In the genomic region with DNA sequence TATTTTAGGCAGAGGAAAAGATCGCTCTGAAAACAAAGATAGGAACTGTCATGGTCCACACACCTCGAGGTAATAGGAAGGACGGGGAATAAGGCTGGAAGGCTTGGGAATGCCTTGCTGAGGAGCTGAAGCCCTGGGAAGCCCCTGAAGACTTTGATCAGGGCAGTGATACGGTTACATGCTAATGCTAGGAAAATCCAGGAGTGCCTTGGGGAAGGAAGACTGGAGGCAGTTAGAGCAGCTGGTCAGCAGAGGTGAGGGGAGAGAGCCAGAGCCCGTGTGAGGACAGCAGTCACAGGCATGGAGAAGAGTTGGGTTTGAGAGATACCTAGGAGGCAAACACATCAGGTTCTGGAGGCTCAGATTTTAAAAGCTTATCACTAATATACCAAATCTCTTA, we compare ENCODE assay signal across 17 cellular contexts. TPM values are rescaled to one million over a fixed set of nuclear protein-coding genes. Genes with fewer than 3 reads are reported as not detected.
DNase-seq lines count a peak whose midpoint lies in the region; ATAC-seq and TF ChIP-seq lines count a peak whose summit lies in the region.
"Had no signal": no experiment of that assay in that cellular context is flagged by ENCODE, and none has a peak within 500 bp of the region (broad histone marks: within the 10 kb centered on the region; RNA-seq: fewer than 3 reads in every experiment).

No MANE protein-coding gene starts in this region.

- no peak overlapping the region for H3K4me3 Mint-ChIP-seq in activated naive CD4-positive, alpha-beta T cell treated with anti-CD3 and anti-CD28 coated beads, Interleukin-2, amount 10 ng/mL, durations not matched to agents 7 days and 5 days
- H3K4me3 Mint-ChIP-seq in endothelial cell (ENCODE audit: unreplicated experiment) (peak overlapping the region; percentile 38), progenitor cell of endocrine pancreas (ENCODE audit: low read depth) (no peak overlapping the region)

- no peaks in the 10 kb centered on the region for H3K27me3 Mint-ChIP-seq in activated naive CD4-positive, alpha-beta T cell treated with anti-CD3 and anti-CD28 coated beads, Interleukin-2, amount 10 ng/mL, durations not matched to agents 7 days and 5 days
- H3K27me3 Mint-ChIP-seq in endothelial cell (ENCODE audit: unreplicated experiment), result peaks cover 2% of the 10 kb centered on the region
- no peaks in the 10 kb centered on the region for H3K27me3 Mint-ChIP-seq in progenitor cell of endocrine pancreas

- H3K36me3 Mint-ChIP-seq in activated naive CD4-positive, alpha-beta T cell treated with anti-CD3 and anti-CD28 coated beads, Interleukin-2, amount 10 ng/mL, durations not matched to agents 7 days and 5 days, result peaks cover 46% of the 10 kb centered on the region
- H3K36me3 Mint-ChIP-seq in endothelial cell (ENCODE audit: low read depth, unreplicated experiment), result peaks cover 6% of the 10 kb centered on the region
- H3K36me3 Mint-ChIP-seq in progenitor cell of endocrine pancreas (ENCODE audit: insufficient read depth), result peaks cover 4% of the 10 kb centered on the region

- peaks cover 38% of the 10 kb centered on the region for H3K4me1 Mint-ChIP-seq in activated naive CD4-positive, alpha-beta T cell treated with anti-CD3 and anti-CD28 coated beads, Interleukin-2, amount 10 ng/mL, durations not matched to agents 7 days and 5 days
- peaks cover 18% of the 10 kb centered on the region for H3K4me1 Mint-ChIP-seq in endothelial cell (ENCODE audit: unreplicated experiment)
- peaks cover 13% of the 10 kb centered on the region for H3K4me1 Mint-ChIP-seq in progenitor cell of endocrine pancreas (ENCODE audit: low read depth)

- H3K9me3 Mint-ChIP-seq in activated naive CD4-positive, alpha-beta T cell treated with anti-CD3 and anti-CD28 coated beads, Interleukin-2, amount 10 ng/mL, durations not matched to agents 7 days and 5 days, result no peaks in the 10 kb centered on the region
- H3K9me3 Mint-ChIP-seq in endothelial cell (ENCODE audit: unreplicated experiment), result no peaks in the 10 kb centered on the region
- no peaks in the 10 kb centered on the region for H3K9me3 Mint-ChIP-seq in progenitor cell of endocrine pancreas (ENCODE audit: low read depth)

- no peak for ATAC-seq in SK-N-SH treated with all-trans-retinoic acid at 6 μM for 48 hours
- ATAC-seq: GM12878 had no signal

- CTCF ChIA-PET in activated naive CD4-positive, alpha-beta T cell treated with anti-CD3 and anti-CD28 coated beads, Interleukin-2, amount 10 ng/mL, durations not matched to agents 7 days and 5 days (lab: Charles Lee), result no interaction called here

- TF ChIP-seq CTCF in endothelial cell (IDR thresholded peaks at IDR 0.05; ENCODE audit: unreplicated experiment), result no peak
- TF ChIP-seq CTCF in progenitor cell of endocrine pancreas (IDR thresholded peaks at IDR 0.05; ENCODE audit: unreplicated experiment), result no peak

- peak overlapping the region; percentile 22 for H3K27ac Mint-ChIP-seq in activated naive CD4-positive, alpha-beta T cell treated with anti-CD3 and anti-CD28 coated beads, Interleukin-2, amount 10 ng/mL, durations not matched to agents 7 days and 5 days
- peak overlapping the region; percentile 57 for H3K27ac Mint-ChIP-seq in endothelial cell (ENCODE audit: unreplicated experiment)
- H3K27ac Mint-ChIP-seq in progenitor cell of endocrine pancreas, result peak overlapping the region; percentile 5

- no peak for DNase-seq in activated naive CD4-positive, alpha-beta T cell treated with anti-CD3 and anti-CD28 coated beads, Interleukin-2, amount 10 ng/mL, durations not matched to agents 7 days and 5 days
- DNase-seq in activated naive CD4-positive, alpha-beta T cell (lab: John Stamatoyannopoulos, UW), result no peak
- DNase-seq in NCI-H526 treated with DMSO at 0.1 percent for 48 hours (lab: John Stamatoyannopoulos, UW) (peak; percentile 74), endothelial cell (ENCODE audit: low spot score) (no peak), progenitor cell of endocrine pancreas (ENCODE audit: low spot score, unreplicated experiment) (no peak), HK-2 (ENCODE audit: unreplicated experiment) (no peak), hippocampal formation (lab: John Stamatoyannopoulos, UW) (no peak)
- DNase-seq: 8988T, DND-41, GDM1, GM23248, KG1, NCI-H146, NCI-H2081 treated with DMSO at 0.1 percent for 48 hours, NCI-H510A treated with DMSO at 0.1 percent for 48 hours had no signal

TF ChIP-seq in SK-N-SH treated with all-trans-retinoic acid at 6 μM for 48 hours, 23 proteins besides CTCF, POLR2A, EP300 and RAD21:
- TF ChIP-seq SNAI2 (CRISPR knock-in tag; IDR thresholded peaks at IDR 0.05), result no peak
- TF ChIP-seq GLIS3 (CRISPR knock-in tag; IDR thresholded peaks at IDR 0.05), result no peak
- no peak for TF ChIP-seq CREB5 (CRISPR knock-in tag; IDR thresholded peaks at IDR 0.05; ENCODE audit: low read depth)
- TF ChIP-seq OSR1 (CRISPR knock-in tag; IDR thresholded peaks at IDR 0.05), result no peak
- TF ChIP-seq ZNF8 (CRISPR knock-in tag; IDR thresholded peaks at IDR 0.05), result no peak
- no peak for TF ChIP-seq CSRNP3 (CRISPR knock-in tag; IDR thresholded peaks at IDR 0.05)
- TF ChIP-seq TCF4 (CRISPR knock-in tag; IDR thresholded peaks at IDR 0.05; ENCODE audit: borderline replicate concordance), result no peak
- no peak for TF ChIP-seq ZFP3 (CRISPR knock-in tag; IDR thresholded peaks at IDR 0.05)
- no peak for TF ChIP-seq ARNTL (CRISPR knock-in tag; IDR thresholded peaks at IDR 0.05; ENCODE audit: borderline replicate concordance, low read depth)
- TF ChIP-seq ZNF565 (CRISPR knock-in tag; conservative IDR thresholded peaks at IDR 0.05; ENCODE audit: low read depth), result no peak
- no peak for TF ChIP-seq ZFP30 (CRISPR knock-in tag; IDR thresholded peaks at IDR 0.05)
- no peak for TF ChIP-seq CSDC2 (CRISPR knock-in tag; IDR thresholded peaks at IDR 0.05)

RNA-seq across cellular contexts. Expression of gene YY1, which starts 8.6 kb away (rescaled TPM):
- 81.7 TPM for total RNA-seq in endothelial cell (ENCODE audit: unreplicated experiment)
- 86.6 and 90.2 TPM in 2 replicates for total RNA-seq in progenitor cell of endocrine pancreas

Comparison
In these comparisons a context has a peak if more than half of its experiments do, and no peak if none do; other contexts are left out.
1. H3K27ac Mint-ChIP-seq: peak in every context shown above with its lines; median percentile 57 in endothelial cell; 22 in activated naive CD4-positive, alpha-beta T cell treated with anti-CD3 and anti-CD28 coated beads, Interleukin-2, amount 10 ng/mL, durations not matched to agents 7 days and 5 days; 5 in progenitor cell of endocrine pancreas.